24 cellular contexts compared by ENCODE assay signal in the genomic region with DNA sequence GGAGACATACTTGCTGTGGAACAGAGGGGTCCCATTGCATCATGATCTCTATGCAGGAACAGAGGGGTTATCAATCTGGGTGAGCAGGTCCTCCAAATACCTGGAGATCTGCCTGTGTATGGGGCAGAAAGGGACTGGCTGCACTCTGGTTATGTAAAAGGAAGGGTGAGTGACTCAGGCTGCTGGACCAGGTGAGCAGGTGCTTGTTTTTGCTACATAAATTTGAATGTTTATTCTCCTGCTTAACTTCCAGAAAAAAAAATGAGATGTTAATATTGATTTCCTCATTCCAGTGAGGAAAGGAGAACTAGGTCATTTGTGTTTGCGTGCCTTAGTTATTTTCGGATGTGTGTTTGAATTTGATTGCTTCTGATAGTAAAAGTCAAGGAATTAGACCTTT.
"Had no signal": no experiment of that assay in that cellular context is flagged by ENCODE, and none has a peak within 500 bp of the region (broad histone marks: within the 10 kb centered on the region; RNA-seq: fewer than 3 reads in every experiment).

No MANE protein-coding gene starts in this region.

- H3K27me3 ChIP-seq: sigmoid colon, suprapubic skin, transverse colon, vagina had no signal

- H3K4me3 Mint-ChIP-seq: immature natural killer cell; mesothelial cell of epicardium; naive B cell; natural killer cell treated with Interleukin-12 subunit alpha and Interleukin-12 subunit beta and Interleukin-15 and Interleukin-18, amount 100 ng/mL, for 72 hours; stimulated activated effector memory CD8-positive, alpha-beta T cell treated with anti-CD3 and anti-CD28 coated beads, Interleukin-12 subunit alpha, Interleukin-12 subunit beta, amount 100 ng/mL, for 72 hours had no signal

- H3K4me1 Mint-ChIP-seq: immature natural killer cell; mesothelial cell of epicardium; naive B cell; stimulated activated effector memory CD8-positive, alpha-beta T cell treated with anti-CD3 and anti-CD28 coated beads, Interleukin-12 subunit alpha, Interleukin-12 subunit beta, amount 100 ng/mL, for 72 hours had no signal

- ATAC-seq: mucosa of descending colon; natural killer cell treated with Interleukin-12 subunit alpha and Interleukin-12 subunit beta and Interleukin-15 and Interleukin-18, amount 100 ng/mL, for 72 hours; right cardiac atrium; stimulated activated effector memory CD8-positive, alpha-beta T cell treated with anti-CD3 and anti-CD28 coated beads, Interleukin-12 subunit alpha, Interleukin-12 subunit beta, amount 100 ng/mL, for 72 hours had no signal

- H3K27ac Mint-ChIP-seq: immature natural killer cell; mesothelial cell of epicardium; naive B cell; natural killer cell treated with Interleukin-12 subunit alpha and Interleukin-12 subunit beta and Interleukin-15 and Interleukin-18, amount 100 ng/mL, for 72 hours; stimulated activated effector memory CD8-positive, alpha-beta T cell treated with anti-CD3 and anti-CD28 coated beads, Interleukin-12 subunit alpha, Interleukin-12 subunit beta, amount 100 ng/mL, for 72 hours had no signal

- H3K36me3 ChIP-seq: prostate gland, sigmoid colon, suprapubic skin, transverse colon, vagina had no signal

- DNase-seq: dermis blood vessel endothelial cell; effector memory CD4-positive, alpha-beta T cell; erythroblast; hypothalamus; immature natural killer cell; islet precursor cell; kidney glomerular epithelial cell; mesenchymal stem cell; mucosa of descending colon; naive B cell; nucleus accumbens; right cardiac atrium; sigmoid colon; stimulated activated CD4-positive, alpha-beta T cell treated with anti-CD3 and anti-CD28 coated beads, Interleukin-2, amount 100 ng/mL, for 24 hours; stimulated activated CD4-positive, alpha-beta T cell treated with anti-CD3 and anti-CD28 coated beads, Interleukin-4, amount 100 ng/mL, for 24 hours; stimulated activated naive CD4-positive, alpha-beta T cell treated with Interleukin-2 at 50 U/mL for 16 hours; transverse colon had no signal

- H3K9me3 ChIP-seq: mucosa of descending colon, prostate gland, suprapubic skin, transverse colon, vagina had no signal

- H3K4me3 ChIP-seq: coronary artery, mucosa of descending colon, prostate gland, sigmoid colon, suprapubic skin, transverse colon, vagina had no signal

- H3K4me1 ChIP-seq: prostate gland, sigmoid colon, suprapubic skin, transverse colon, vagina had no signal

- H3K27me3 Mint-ChIP-seq: naive B cell; natural killer cell treated with Interleukin-12 subunit alpha and Interleukin-12 subunit beta and Interleukin-15 and Interleukin-18, amount 100 ng/mL, for 72 hours had no signal

- H3K36me3 Mint-ChIP-seq: immature natural killer cell; mesothelial cell of epicardium; naive B cell; natural killer cell treated with Interleukin-12 subunit alpha and Interleukin-12 subunit beta and Interleukin-15 and Interleukin-18, amount 100 ng/mL, for 72 hours; stimulated activated effector memory CD8-positive, alpha-beta T cell treated with anti-CD3 and anti-CD28 coated beads, Interleukin-12 subunit alpha, Interleukin-12 subunit beta, amount 100 ng/mL, for 72 hours had no signal

- H3K27ac ChIP-seq: coronary artery, prostate gland, sigmoid colon, suprapubic skin, transverse colon, vagina had no signal
